Comparison of ENCODE assay signal across 1 cellular context in genomic region chr6:130624046-130624445, GRCh38.
TF ChIP-seq lines count a peak whose summit lies in the region.

No MANE protein-coding gene starts in this region.

TF ChIP-seq in GM12878, 131 proteins besides CTCF, POLR2A, EP300 and RAD21 (continued from another document and continues in another):
- TF ChIP-seq CREM (IDR thresholded peaks at IDR 0.05; ENCODE audit: low read depth) (peak; percentile 64; the same call in 1 of the 2 replicates), RELB (IDR thresholded peaks at IDR 0.05; ENCODE audit: low read depth) (no peak; the same call in 1 of the 2 replicates), TARDBP (IDR thresholded peaks at IDR 0.05; ENCODE audit: borderline replicate concordance) (no peak), POU2F2 (IDR thresholded peaks at IDR 0.05; ENCODE audit: borderline replicate concordance, low read depth, low read length) (peak; percentile 70; the same call in 1 of the 3 replicates), DPF2 (IDR thresholded peaks at IDR 0.05) (peak; percentile 71), CBFB (IDR thresholded peaks at IDR 0.05; ENCODE audit: low read depth) (peak; percentile 65; the same call in 1 of the 2 replicates), ZNF687 (IDR thresholded peaks at IDR 0.05) (peak; percentile 99), E2F4 (IDR thresholded peaks at IDR 0.05; ENCODE audit: low read depth, low read length) (no peak), STAT1 (conservative IDR thresholded peaks at IDR 0.05) (no peak), TCF3 (IDR thresholded peaks at IDR 0.05; ENCODE audit: borderline replicate concordance, insufficient read depth, low read depth, low read length) (no peak), SKIL (IDR thresholded peaks at IDR 0.05; ENCODE audit: low read depth, poor library complexity, severe bottlenecking) (peak; percentile 53), IKZF2 (IDR thresholded peaks at IDR 0.05) (peak; percentile 60 to 68; a peak in 3 of 4 replicates), NFIC (IDR thresholded peaks at IDR 0.05; ENCODE audit: low read depth, low read length) (peak; percentile 86), CREB1 (IDR thresholded peaks at IDR 0.05; ENCODE audit: low read depth) (peak; percentile 55), CBX3 (IDR thresholded peaks at IDR 0.05; ENCODE audit: borderline replicate concordance, low read depth) (no peak), NR2C1 (IDR thresholded peaks at IDR 0.05) (no peak), BMI1 (IDR thresholded peaks at IDR 0.05; ENCODE audit: borderline replicate concordance) (peak; percentile 65; the same call in 1 of the 2 replicates), RAD51 (IDR thresholded peaks at IDR 0.05) (no peak), CHD4 (IDR thresholded peaks at IDR 0.05) (no peak), PAX8 (IDR thresholded peaks at IDR 0.05) (no peak), BCL3 (IDR thresholded peaks at IDR 0.05; ENCODE audit: borderline replicate concordance, insufficient read depth, low read depth, low read length, poor library complexity, severe bottlenecking) (peak; percentile 87), NRF1 (conservative IDR thresholded peaks at IDR 0.05; ENCODE audit: low read depth, low read length) (no peak), YY1 (IDR thresholded peaks at IDR 0.05; ENCODE audit: low read depth, low read length) (0 out of 2 replicates have a peak, but pooled peaks have one; percentile 24), HSF1 (IDR thresholded peaks at IDR 0.05; ENCODE audit: low read depth, low read length) (no peak), HDAC2 (IDR thresholded peaks at IDR 0.05) (no peak), JUND (IDR thresholded peaks at IDR 0.05; ENCODE audit: low read depth, low read length) (no peak), IKZF1 (conservative IDR thresholded peaks at IDR 0.05) (no peak), HCFC1 (IDR thresholded peaks at IDR 0.05; ENCODE audit: low read length) (no peak), ZBED1 (IDR thresholded peaks at IDR 0.05; ENCODE audit: borderline replicate concordance) (peak; percentile 55; the same call in 1 of the 2 replicates), CEBPB (IDR thresholded peaks at IDR 0.05; ENCODE audit: borderline replicate concordance in 1 of 2, low read depth in 2 of 2, low read length in 2 of 2) (peak in 1 of 2 experiments; percentile 65; a peak in 1 of 4 replicates), TCF7 (IDR thresholded peaks at IDR 0.05; ENCODE audit: borderline replicate concordance) (no peak), YBX1 (IDR thresholded peaks at IDR 0.05) (no peak), BHLHE40 (IDR thresholded peaks at IDR 0.05; ENCODE audit: borderline replicate concordance in 1 of 2, low read depth in 2 of 2, low read length in 1 of 2) (0 out of 4 replicates have a peak, but pooled peaks have one; percentile 20), MAX (IDR thresholded peaks at IDR 0.05; ENCODE audit: low read depth, low read length) (no peak), NR2C2 (IDR thresholded peaks at IDR 0.05; ENCODE audit: borderline replicate concordance, control insufficient read depth, insufficient read length, low read depth) (no peak), FOXK2 (IDR thresholded peaks at IDR 0.05) (no peak), RUNX3 (IDR thresholded peaks at IDR 0.05; ENCODE audit: low read length) (peak; percentile 97), ATF2 (IDR thresholded peaks at IDR 0.05; ENCODE audit: low read length) (peak; percentile 84), GATAD2B (conservative IDR thresholded peaks at IDR 0.05; ENCODE audit: low read depth) (0 out of 2 replicates have a peak, but pooled peaks have one; percentile 21), MEF2A (IDR thresholded peaks at IDR 0.05; ENCODE audit: insufficient read depth, low read depth, low read length) (peak; percentile 42; the same call in 1 of the 2 replicates), PKNOX1 (IDR thresholded peaks at IDR 0.05) (no peak), PRDM15 (CRISPR knock-in tag; IDR thresholded peaks at IDR 0.05) (0 out of 2 replicates have a peak, but pooled peaks have one; percentile 46), CBX5 (IDR thresholded peaks at IDR 0.05; ENCODE audit: low read depth) (peak; percentile 89), FOXM1 (IDR thresholded peaks at IDR 0.05; ENCODE audit: low read depth, low read length) (peak; percentile 81; the same call in 1 of the 2 replicates)
